ENCODE assay signal across 8 cellular contexts in the genomic region with DNA sequence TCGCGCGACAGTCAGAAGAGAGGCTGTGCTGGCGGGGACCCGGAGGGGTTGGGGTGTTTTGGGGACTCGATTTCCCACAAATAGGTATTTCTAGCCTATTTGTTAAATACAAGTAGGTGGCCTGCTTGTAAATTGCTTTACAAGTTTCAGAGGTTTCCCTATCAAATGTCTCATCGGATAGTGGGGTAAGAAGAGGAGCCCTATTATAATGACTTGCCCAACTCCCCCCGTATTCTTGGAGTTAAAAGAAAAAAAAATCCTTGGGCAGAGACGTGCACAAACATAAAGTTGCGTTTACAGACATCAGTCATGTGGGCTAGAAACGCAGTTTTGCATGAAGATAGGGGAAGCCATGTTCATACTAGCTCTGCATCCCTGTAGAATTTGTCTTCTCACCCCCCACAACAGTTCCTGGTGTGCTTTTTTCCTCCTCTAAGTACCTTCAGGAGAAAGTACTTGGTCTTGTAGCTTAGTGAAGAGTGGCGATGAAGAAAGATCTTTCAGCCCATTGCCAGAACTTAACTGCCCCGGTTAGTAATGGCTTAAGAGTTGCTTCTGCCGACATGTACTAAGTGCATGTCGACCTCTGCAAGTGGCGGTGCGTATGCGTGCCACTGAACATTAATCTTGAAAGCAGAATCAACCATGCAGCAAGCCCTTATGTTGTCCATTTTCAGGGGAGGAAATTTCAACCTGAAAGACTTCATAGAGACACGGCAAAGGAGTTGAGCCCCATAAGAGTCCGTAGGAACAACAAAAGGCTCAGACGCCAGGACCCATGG. TPM values are rescaled to one million over a fixed set of nuclear protein-coding genes. Genes with fewer than 3 reads are reported as not detected.
DNase-seq lines count a peak whose midpoint lies in the region; ATAC-seq and TF ChIP-seq lines count a peak whose summit lies in the region.

No MANE protein-coding gene starts in this region.

- peak; percentile 36 for DNase-seq in A673 (ENCODE audit: low spot score)
- peak; percentile 7 for DNase-seq in germinal center (ENCODE audit: low spot score)
- DNase-seq in stimulated activated naive CD8-positive, alpha-beta T cell treated with anti-CD3 and anti-CD28 coated beads, Interleukin-15, amount 100 ng/mL, for 72 hours: no peak
- no peak for DNase-seq in NK-92 treated with Interleukin-12 subunit alpha and Interleukin-12 subunit beta, amount 100 ng/mL, for 24 hours (lab: John Stamatoyannopoulos, UW)

- peaks cover 39% of the 10 kb centered on the region for H3K4me1 Mint-ChIP-seq in stimulated activated naive CD8-positive, alpha-beta T cell treated with anti-CD3 and anti-CD28 coated beads, Interleukin-15, amount 100 ng/mL, for 72 hours

- H3K4me2 ChIP-seq in SU-DHL-6 (ENCODE audit: low read depth, low read length, poor library complexity, severe bottlenecking): peak overlapping the region; percentile 93

- peaks cover 32% of the 10 kb centered on the region for H3K4me1 ChIP-seq in A673 (ENCODE audit: insufficient read depth, low read length, poor library complexity, severe bottlenecking)

- H3F3A ChIP-seq in SU-DHL-6 (ENCODE audit: insufficient read depth): peaks cover 8% of the 10 kb centered on the region

- H3K9me2 ChIP-seq in SU-DHL-6 (replicated peaks; ENCODE audit: insufficient read depth, low read length): no peaks in the 10 kb centered on the region

- POLR2A ChIA-PET in A673 (lab: Charles Lee; ENCODE audit: low non-redundant PET): interaction anchor here (0.7 kb wide), 1 partner anchor 36 kb away, joined by 5 read pairs; no protein-coding TSS in a partner anchor

- H3K36me3 ChIP-seq in A673 (ENCODE audit: insufficient read depth, low read length, poor library complexity, severe bottlenecking) (peaks cover 10% of the 10 kb centered on the region), SU-DHL-6 (ENCODE audit: low read length) (peaks cover 13% of the 10 kb centered on the region; the same call in 1 of the 2 replicates)

- H3K27ac ChIP-seq in A673 (ENCODE audit: low read depth, low read length, poor library complexity, severe bottlenecking) (peak overlapping the region; percentile 98), SU-DHL-6 (ENCODE audit: low read depth, low read length) (peak overlapping the region; percentile 86)

- no peaks in the 10 kb centered on the region for H3K27me3 Mint-ChIP-seq in stimulated activated naive CD8-positive, alpha-beta T cell treated with anti-CD3 and anti-CD28 coated beads, Interleukin-15, amount 100 ng/mL, for 72 hours

- ATAC-seq in GM18909 (IDR thresholded peaks at IDR 0.05; ENCODE audit: poor library complexity, unreplicated experiment): peak; percentile 28
- peak; percentile 24 for ATAC-seq in stimulated activated naive CD8-positive, alpha-beta T cell treated with anti-CD3 and anti-CD28 coated beads, Interleukin-15, amount 100 ng/mL, for 72 hours
- ATAC-seq in HG03196 (IDR thresholded peaks at IDR 0.05; ENCODE audit: unreplicated experiment): no peak
- ATAC-seq in HG03139 (IDR thresholded peaks at IDR 0.05; ENCODE audit: unreplicated experiment): no peak

- CTCF ChIA-PET in A673 (lab: Charles Lee): no interaction called here

- TF ChIP-seq CTCF in A673 (conservative IDR thresholded peaks at IDR 0.05; ENCODE audit: low read depth, low read length): no peak
- TF ChIP-seq CTCF in SU-DHL-6 (IDR thresholded peaks at IDR 0.05; ENCODE audit: insufficient read depth, low read length, poor library complexity, severe bottlenecking): no peak

- H3K9ac ChIP-seq in SU-DHL-6 (ENCODE audit: low read length): peak overlapping the region; percentile 97

- peaks cover 0 to 5% of the 10 kb centered on the region in 2 donors for H3K9me3 Mint-ChIP-seq in stimulated activated naive CD8-positive, alpha-beta T cell treated with anti-CD3 and anti-CD28 coated beads, Interleukin-15, amount 100 ng/mL, for 72 hours

- peak overlapping the region; percentile 37 for H2AFZ ChIP-seq in SU-DHL-6 (ENCODE audit: low read depth, low read length, severe bottlenecking)

- no peaks in the 10 kb centered on the region for H3K27me3 ChIP-seq in A673 (replicated peaks; ENCODE audit: insufficient read depth, low read depth, low read length, poor library complexity)
- no peaks in the 10 kb centered on the region for H3K27me3 ChIP-seq in SU-DHL-6 (ENCODE audit: low read length)

- peak overlapping the region; percentile 94 to 98 for H3K27ac Mint-ChIP-seq in stimulated activated naive CD8-positive, alpha-beta T cell treated with anti-CD3 and anti-CD28 coated beads, Interleukin-15, amount 100 ng/mL, for 72 hours

- H3K79me2 ChIP-seq in SU-DHL-6 (ENCODE audit: insufficient read depth, low read length): peaks cover 37% of the 10 kb centered on the region

- H4K20me1 ChIP-seq in SU-DHL-6 (ENCODE audit: low read depth, low read length): peaks cover 24% of the 10 kb centered on the region

- peak overlapping the region; percentile 80 for H3K4me3 ChIP-seq in A673 (ENCODE audit: low read depth, low read length, poor library complexity, severe bottlenecking)
- peak overlapping the region; percentile 99 for H3K4me3 ChIP-seq in SU-DHL-6 (ENCODE audit: insufficient read depth, low read length, poor library complexity, severe bottlenecking)

- H3K9me3 ChIP-seq in A673 (ENCODE audit: low read depth, low read length, poor library complexity, severe bottlenecking) (peaks cover 6% of the 10 kb centered on the region), SU-DHL-6 (ENCODE audit: insufficient read depth, low read length) (no peaks in the 10 kb centered on the region)

- H3K4me3 Mint-ChIP-seq in stimulated activated naive CD8-positive, alpha-beta T cell treated with anti-CD3 and anti-CD28 coated beads, Interleukin-15, amount 100 ng/mL, for 72 hours: peak overlapping the region; percentile 98 to 99

- intact Hi-C loops in A673 (cut with micrococcal nuclease; ENCODE audit: unreplicated experiment): loop anchor here (5.0 to 10.0 kb wide), 3 partner anchors 55 to 393 kb away; partner anchors contain the start of genes BAG3, GRK5 and MCMBP

- TSS peak; percentile 67 for BruUV-seq in A673 (replicated peaks; lab: Mats Ljungman, UMichigan)

RNA-seq across cellular contexts. Expression of gene TIAL1, which starts 0.8 kb away (rescaled TPM):
- total RNA-seq in A673 (2021): 176 and 199 TPM in 2 replicates

RNA-seq across cellular contexts. Expression of gene BAG3, which starts 53.6 kb away (rescaled TPM):
- 56.5 and 57.6 TPM in 2 replicates for total RNA-seq in A673 (2021)

RNA-seq across cellular contexts. Expression of gene RGS10, which starts 55.1 kb away (rescaled TPM):
- 16.6 and 18.4 TPM in 2 replicates for total RNA-seq in A673 (2021)

Comparison
In these comparisons a context has a peak if more than half of its experiments do, and no peak if none do; other contexts are left out.
1. DNase-seq: peak in A673 (single experiment) and germinal center (single experiment); none in stimulated activated naive CD8-positive, alpha-beta T cell treated with anti-CD3 and anti-CD28 coated beads, Interleukin-15, amount 100 ng/mL, for 72 hours (0 of 2) and NK-92 treated with Interleukin-12 subunit alpha and Interleukin-12 subunit beta, amount 100 ng/mL, for 24 hours (single experiment).
2. ATAC-seq: peak in GM18909 (single experiment) and stimulated activated naive CD8-positive, alpha-beta T cell treated with anti-CD3 and anti-CD28 coated beads, Interleukin-15, amount 100 ng/mL, for 72 hours (single experiment); none in HG03196 (single experiment) and HG03139 (single experiment).